ENCODE assay signal across 26 cellular contexts in genomic region chr16:23521037-23521743, GRCh38. TPM values are rescaled to one million over a fixed set of nuclear protein-coding genes. Genes with fewer than 3 reads are reported as not detected.
DNase-seq lines count a peak whose midpoint lies in the region; ATAC-seq and TF ChIP-seq lines count a peak whose summit lies in the region.
"Had no signal": no experiment of that assay in that cellular context is flagged by ENCODE, and none has a peak within 500 bp of the region (broad histone marks: within the 10 kb centered on the region; RNA-seq: fewer than 3 reads in every experiment).

No MANE protein-coding gene starts in this region.

- BruUV-seq in OCI-LY7 (replicated peaks; lab: Mats Ljungman, UMichigan), result no TSS peak

- peak overlapping the region; percentile 6; the same call in 1 of the 2 replicates for H2AFZ ChIP-seq in OCI-LY7 (ENCODE audit: low read length)
- H2AFZ ChIP-seq: neural progenitor cell had no signal

- TF ChIP-seq CTCF in OCI-LY7 (conservative IDR thresholded peaks at IDR 0.05; ENCODE audit: low read length) (no peak), lower lobe of right lung (IDR thresholded peaks at IDR 0.05) (no peak), GM10248 (IDR thresholded peaks at IDR 0.05; ENCODE audit: control extremely low read depth, extremely low read depth, low read depth, missing control alignments) (no peak)

- no peaks in the 10 kb centered on the region for H3K9me3 Mint-ChIP-seq in CD8-positive, alpha-beta memory T cell
- H3K9me3 Mint-ChIP-seq: activated CD4-positive, alpha-beta memory T cell treated with anti-CD3 and anti-CD28 coated beads for 36 hours; neural progenitor cell had no signal

- no peaks in the 10 kb centered on the region for H3K27me3 Mint-ChIP-seq in T-helper 17 cell
- peaks cover 0 to 1% of the 10 kb centered on the region in 2 donors for H3K27me3 Mint-ChIP-seq in CD8-positive, alpha-beta memory T cell
- H3K27me3 Mint-ChIP-seq: activated CD4-positive, alpha-beta memory T cell treated with anti-CD3 and anti-CD28 coated beads for 36 hours had no signal

- peak; percentile 36 to 49 for DNase-seq in AML-193 (lab: John Stamatoyannopoulos, UW)
- peak; percentile 25 to 44 for DNase-seq in Kasumi-1 (lab: John Stamatoyannopoulos, UW)
- no peak for DNase-seq in OCI-LY7 (ENCODE audit: low spot score)
- no peak for DNase-seq in lower lobe of right lung
- DNase-seq in GM10248 (ENCODE audit: extremely low spot score), result no peak
- no peak for DNase-seq in putamen (ENCODE audit: low spot score)
- no peak for DNase-seq in T-helper 17 cell
- DNase-seq in CD8-positive, alpha-beta memory T cell, result no peak
- DNase-seq: 8988T; activated CD4-positive, alpha-beta memory T cell treated with anti-CD3 and anti-CD28 coated beads for 36 hours; activated CD4-positive, CD25-positive, alpha-beta regulatory T cell; activated naive CD4-positive, alpha-beta T cell; activated T-cell treated with anti-CD3 and anti-CD28 coated beads for 4 hours; adrenal gland; brain microvascular endothelial cell; Caco-2; effector memory CD4-positive, alpha-beta T cell; foreskin melanocyte; GOT3; hypothalamus; NCI-H1048; NCI-H187 treated with DMSO at 0.1 percent for 48 hours; T-helper 9 cell had no signal

- H3K27ac Mint-ChIP-seq in T-helper 17 cell, result no peak overlapping the region
- peak overlapping the region in 1 of 8 donors; percentile 31 for H3K27ac Mint-ChIP-seq in CD8-positive, alpha-beta memory T cell
- H3K27ac Mint-ChIP-seq: activated CD4-positive, alpha-beta memory T cell treated with anti-CD3 and anti-CD28 coated beads for 36 hours; neural progenitor cell had no signal

- H3K9me3 ChIP-seq in OCI-LY7 (ENCODE audit: low read length) (peaks cover 13% of the 10 kb centered on the region; the same call in 1 of the 2 replicates), lower lobe of right lung (no peaks in the 10 kb centered on the region), T-helper 17 cell (ENCODE audit: control insufficient read depth, low read length, poor library complexity, severe bottlenecking) (no peaks in the 10 kb centered on the region)
- H3K9me3 ChIP-seq in CD8-positive, alpha-beta memory T cell (ENCODE audit: low read length), result no peaks in the 10 kb centered on the region
- H3K9me3 ChIP-seq: adrenal gland, Caco-2, SJSA1 had no signal

- H3K4me1 ChIP-seq in OCI-LY7 (ENCODE audit: insufficient read depth, low read length, poor library complexity, severe bottlenecking), result peaks cover 76% of the 10 kb centered on the region
- no peaks in the 10 kb centered on the region for H3K4me1 ChIP-seq in lower lobe of right lung
- H3K4me1 ChIP-seq in CD8-positive, alpha-beta memory T cell (ENCODE audit: insufficient read depth, low read length), result no peaks in the 10 kb centered on the region
- H3K4me1 ChIP-seq: adrenal gland, Caco-2, neural progenitor cell, SJSA1 had no signal

- POLR2A ChIA-PET in OCI-LY7 (lab: Charles Lee), result interaction anchor here (0.5 to 2.7 kb wide), 11 partner anchors 8 to 393 kb away, joined by 3 to 13 read pairs (median 3); partner anchors contain the start of genes EARS2 and UBFD1
- POLR2A ChIA-PET in GM10248 (lab: Yijun Ruan, JAX), result interaction anchor here (0.6 kb wide), 1 partner anchor 21 kb away, joined by 3 read pairs; no protein-coding TSS in a partner anchor
- POLR2A ChIA-PET in CD8-positive, alpha-beta memory T cell (lab: Charles Lee), result no interaction called here

- peak overlapping the region; percentile 53 for H3K4me3 ChIP-seq in OCI-LY7 (ENCODE audit: low read depth, low read length, poor library complexity, severe bottlenecking)
- no peak overlapping the region for H3K4me3 ChIP-seq in lower lobe of right lung
- no peak overlapping the region for H3K4me3 ChIP-seq in CD8-positive, alpha-beta memory T cell (ENCODE audit: low read length)
- H3K4me3 ChIP-seq: adrenal gland, neural progenitor cell, SJSA1 had no signal

- H3K36me3 Mint-ChIP-seq in T-helper 17 cell (ENCODE audit: low read depth), result peaks cover 2% of the 10 kb centered on the region
- peaks cover 16 to 49% (median 29%) of the 10 kb centered on the region in 3 donors for H3K36me3 Mint-ChIP-seq in CD8-positive, alpha-beta memory T cell

- intact Hi-C loops in OCI-LY7 (cut with micrococcal nuclease; ENCODE audit: unreplicated experiment) (no loop called here), lower lobe of right lung (cut with DNase I) (no loop called here)

- peak overlapping the region; percentile 75 for H3K4me2 ChIP-seq in OCI-LY7 (ENCODE audit: low read length)
- H3K4me2 ChIP-seq: neural progenitor cell had no signal

- H3K27me3 ChIP-seq in lower lobe of right lung (ENCODE audit: low read depth), result no peaks in the 10 kb centered on the region
- no peaks in the 10 kb centered on the region for H3K27me3 ChIP-seq in CD8-positive, alpha-beta memory T cell (ENCODE audit: insufficient read depth, low read length, poor library complexity, severe bottlenecking)
- H3K27me3 ChIP-seq: adrenal gland, brain microvascular endothelial cell, neural progenitor cell, SJSA1 had no signal

- no peak overlapping the region for H3K4me3 Mint-ChIP-seq in T-helper 17 cell
- no peak overlapping the region for H3K4me3 Mint-ChIP-seq in CD8-positive, alpha-beta memory T cell
- H3K4me3 Mint-ChIP-seq: activated CD4-positive, alpha-beta memory T cell treated with anti-CD3 and anti-CD28 coated beads for 36 hours; neural progenitor cell had no signal

- peaks cover 8% of the 10 kb centered on the region for H3K4me1 Mint-ChIP-seq in T-helper 17 cell
- peaks cover 6 to 16% (median 8%) of the 10 kb centered on the region in 3 donors for H3K4me1 Mint-ChIP-seq in CD8-positive, alpha-beta memory T cell
- H3K4me1 Mint-ChIP-seq: neural progenitor cell had no signal

- no peaks in the 10 kb centered on the region for H4K20me1 ChIP-seq in OCI-LY7 (ENCODE audit: insufficient read depth, low read length)

- H3K27ac ChIP-seq in OCI-LY7 (ENCODE audit: low read depth, low read length, poor library complexity, severe bottlenecking), result peak overlapping the region; percentile 100
- peak overlapping the region; percentile 69 for H3K27ac ChIP-seq in lower lobe of right lung
- H3K27ac ChIP-seq in CD8-positive, alpha-beta memory T cell (ENCODE audit: low read depth, low read length), result no peak overlapping the region
- H3K27ac ChIP-seq: brain microvascular endothelial cell, neural progenitor cell, SJSA1 had no signal

- ATAC-seq in lower lobe of right lung (peak; percentile 45 to 64), T-helper 17 cell (no peak)
- ATAC-seq: Panc1 had no signal

- no peaks in the 10 kb centered on the region for H3K9me2 ChIP-seq in OCI-LY7 (ENCODE audit: insufficient read depth, low read length)

- CTCF ChIA-PET in OCI-LY7 (lab: Charles Lee; ENCODE audit: unreplicated experiment) (no interaction called here), GM10248 (lab: Yijun Ruan, JAX) (interaction anchor here (0.8 to 2.0 kb wide), 5 partner anchors 11 to 19 kb away, joined by 3 to 4 read pairs (median 3); no protein-coding TSS in a partner anchor)
- CTCF ChIA-PET in CD8-positive, alpha-beta memory T cell (lab: Charles Lee), result no interaction called here

- no peaks in the 10 kb centered on the region; the same call in 1 of the 2 replicates for H3K79me2 ChIP-seq in OCI-LY7 (ENCODE audit: insufficient read depth, low read depth, low read length)

- H3K36me3 ChIP-seq in OCI-LY7 (ENCODE audit: insufficient read depth, low read length) (peaks cover 64% of the 10 kb centered on the region), lower lobe of right lung (peaks cover 46% of the 10 kb centered on the region)
- peaks cover 15% of the 10 kb centered on the region for H3K36me3 ChIP-seq in CD8-positive, alpha-beta memory T cell (ENCODE audit: insufficient read depth, low read length)
- H3K36me3 ChIP-seq: neural progenitor cell had no signal

RNA-seq across cellular contexts. Expression of gene GGA2, which starts 10.9 kb away (rescaled TPM):
- 213 and 256 TPM in 2 replicates for total RNA-seq in OCI-LY7 (2014; rRNA removed; shearing (Covaris generic))
- 580 and 590 TPM in 2 replicates for total RNA-seq in OCI-LY7 (2022)
- total RNA-seq in lower lobe of right lung, result 204 TPM
- total RNA-seq in T-helper 17 cell, result 100 to 1,000 TPM; 116 to 117 TPM
- 10 to 100 TPM; 63.5 to 70.1 TPM for total RNA-seq in CD8-positive, alpha-beta memory T cell
- polyA plus RNA-seq in CD8-positive, alpha-beta memory T cell, result 52.3 TPM

RNA-seq across cellular contexts. Expression of gene EARS2, which starts 36.0 kb away (rescaled TPM):
- total RNA-seq in OCI-LY7 (2014; rRNA removed; shearing (Covaris generic)), result 32.3 and 42.1 TPM in 2 replicates
- total RNA-seq in OCI-LY7 (2022) (27.8 and 38.5 TPM in 2 replicates), lower lobe of right lung (19.5 TPM), T-helper 17 cell (10 to 100 TPM; 10.0 to 13.0 TPM)
- 10 to 100 TPM; 26.9 to 28.5 TPM for total RNA-seq in CD8-positive, alpha-beta memory T cell
- polyA plus RNA-seq in CD8-positive, alpha-beta memory T cell, result 14.1 TPM

RNA-seq across cellular contexts. Expression of gene UBFD1, which starts 36.3 kb away (rescaled TPM):
- 39.1 and 42.4 TPM in 2 replicates for total RNA-seq in OCI-LY7 (2014; rRNA removed; shearing (Covaris generic))
- total RNA-seq in OCI-LY7 (2022) (62.8 and 67.1 TPM in 2 replicates), lower lobe of right lung (39.1 TPM), T-helper 17 cell (10 to 100 TPM; 37.9 to 43.3 TPM)
- total RNA-seq in CD8-positive, alpha-beta memory T cell, result 10 to 100 TPM; 58.5 to 60.1 TPM
- polyA plus RNA-seq in CD8-positive, alpha-beta memory T cell, result 12.8 TPM

Comparison
In these comparisons a context has a peak if more than half of its experiments do, and no peak if none do; other contexts are left out.
1. DNase-seq: peak in AML-193 (2 of 2) and Kasumi-1 (2 of 2); none in OCI-LY7 (single experiment), lower lobe of right lung (single experiment), GM10248 (single experiment), putamen (single experiment), T-helper 17 cell (0 of 3) and CD8-positive, alpha-beta memory T cell (0 of 5).